ENCODE assay signal across 8 cellular contexts in the genomic region with DNA sequence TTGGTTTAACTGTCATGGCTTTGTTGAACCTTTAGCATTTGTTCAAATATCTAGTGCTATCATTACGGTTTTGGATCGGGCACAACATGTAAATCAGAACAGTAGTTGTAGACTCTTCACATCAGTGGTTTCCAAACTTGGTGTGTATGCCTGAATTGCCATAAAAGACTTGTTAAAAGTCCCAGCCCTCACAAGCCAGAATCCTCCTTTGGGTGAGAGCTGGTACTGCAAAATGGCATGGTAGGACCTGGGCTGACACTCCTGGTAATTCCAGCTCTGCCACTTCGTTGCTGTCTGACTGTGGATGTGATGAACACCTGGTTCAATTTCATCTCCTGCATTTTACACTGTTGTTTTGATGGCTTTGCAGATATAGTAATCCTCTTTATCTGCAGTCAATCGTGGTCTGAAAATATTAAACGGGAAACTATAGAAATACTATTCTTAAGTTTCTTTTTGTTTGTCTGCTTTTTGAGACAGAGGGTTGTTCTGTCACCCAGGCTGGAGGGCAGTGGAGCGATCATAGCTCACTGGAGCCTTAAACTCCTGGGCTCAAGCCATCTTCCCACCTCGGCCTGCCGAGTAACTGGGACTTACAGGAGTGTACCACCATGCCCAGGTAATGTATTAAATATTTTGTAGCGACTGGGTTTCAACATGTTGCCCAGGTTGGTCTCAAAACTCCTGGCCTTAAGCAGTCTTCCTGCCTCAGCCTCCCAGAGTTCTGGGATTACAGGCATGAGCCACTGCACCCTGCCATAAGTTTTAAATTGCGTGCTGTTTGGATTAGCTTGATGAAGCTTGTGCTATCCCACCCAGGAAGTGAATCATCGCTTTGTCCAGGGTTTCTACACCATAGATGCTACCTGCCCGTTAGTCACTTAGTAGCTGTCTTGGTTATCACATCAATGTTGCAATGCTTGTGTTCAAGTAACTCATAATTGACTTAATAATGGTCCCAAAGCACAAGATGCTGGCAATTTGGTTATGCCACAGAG.
DNase-seq lines count a peak whose midpoint lies in the region; TF ChIP-seq lines count a peak whose summit lies in the region.

No MANE protein-coding gene starts in this region.

- H2AK5ac ChIP-seq in H9 (ENCODE audit: insufficient read length, low read length): no peak overlapping the region

- no CpG with 5 or more reads among the region's 12 CpGs for WGBS in H9 (ENCODE audit: extremely low coverage, insufficient read length, low lambda C conversion rate)
- WGBS in mammary epithelial cell (ENCODE audit: low coverage, missing lambda C conversion rate): 33% methylated on average over 12 of the region's 12 CpGs

- H3K4me1 ChIP-seq in H9 (ENCODE audit: insufficient read depth, low read length) (no peaks in the 10 kb centered on the region; the same call in 1 of the 2 replicates), mammary epithelial cell (ENCODE audit: insufficient read depth, low read length) (peaks cover 37% of the 10 kb centered on the region), neutrophil (ENCODE audit: control insufficient read depth in 1 of 2, insufficient read depth in 1 of 2, low read depth in 1 of 2, low read length in 1 of 2) (peaks cover 91 to 95% of the 10 kb centered on the region in 2 experiments)

- H4K20me1 ChIP-seq in H9 (ENCODE audit: control insufficient read depth, insufficient read depth, insufficient read length): no peaks in the 10 kb centered on the region
- peaks cover 3% of the 10 kb centered on the region for H4K20me1 ChIP-seq in mammary epithelial cell (ENCODE audit: insufficient read depth, low read length)

- no peak overlapping the region for H3K14ac ChIP-seq in H9 (ENCODE audit: insufficient read depth, low read length)

- H3K27me3 ChIP-seq in H9 (ENCODE audit: insufficient read depth, low read length): no peaks in the 10 kb centered on the region
- H3K27me3 ChIP-seq in mammary epithelial cell (ENCODE audit: insufficient read depth, low read length): no peaks in the 10 kb centered on the region
- H3K27me3 ChIP-seq in neutrophil: no peaks in the 10 kb centered on the region

- H3K27ac Mint-ChIP-seq in Calu3 (ENCODE audit: unreplicated experiment) (no peak overlapping the region), H9 (no peak overlapping the region)

- H3K4me3 ChIP-seq in mammary epithelial cell (replicated peaks in 1 of 3; ENCODE audit: insufficient read depth in 1 of 3, low read depth in 2 of 3, low read length in 3 of 3): no peak overlapping the region
- no peak overlapping the region for H3K4me3 ChIP-seq in neutrophil (ENCODE audit: low read depth in 1 of 2, low read length in 1 of 2)

- no peaks in the 10 kb centered on the region for H3K9me3 ChIP-seq in H9 (ENCODE audit: control insufficient read depth, low read depth, low read length)
- H3K9me3 ChIP-seq in mammary epithelial cell (replicated peaks; ENCODE audit: insufficient read depth, low read length): no peaks in the 10 kb centered on the region
- no peaks in the 10 kb centered on the region for H3K9me3 ChIP-seq in neutrophil

- H3K4ac ChIP-seq in H9 (ENCODE audit: low read depth, low read length): no peak overlapping the region

- no peak overlapping the region for H4K91ac ChIP-seq in H9 (ENCODE audit: insufficient read length, low read depth, low read length)

- DNase-seq in Calu3 (peak; percentile 79), H9 (peak; percentile 51), RKO (ENCODE audit: low spot score) (peak; percentile 47), mammary epithelial cell (peak; percentile 96), NCI-H1105 treated with DMSO at 0.1 percent for 48 hours (lab: John Stamatoyannopoulos, UW) (no peak), NCI-H1092 (lab: John Stamatoyannopoulos, UW) (no peak), posterior vena cava (ENCODE audit: low spot score) (no peak)

- H2BK15ac ChIP-seq in H9 (ENCODE audit: low read depth, low read length): no peak overlapping the region

- H3K9me3 Mint-ChIP-seq in Calu3 (ENCODE audit: low read depth, unreplicated experiment) (no peaks in the 10 kb centered on the region), H9 (no peaks in the 10 kb centered on the region)

- H3K4me2 ChIP-seq in H9 (ENCODE audit: insufficient read depth, insufficient read length, low read length) (no peak overlapping the region), mammary epithelial cell (ENCODE audit: insufficient read depth, low read depth, low read length) (peak overlapping the region; percentile 61)

- no peak overlapping the region for H4K8ac ChIP-seq in H9 (replicated peaks; ENCODE audit: insufficient read length, low read depth, low read length)

- H3K36me3 Mint-ChIP-seq in Calu3 (ENCODE audit: insufficient read depth, unreplicated experiment) (peaks cover 22% of the 10 kb centered on the region), H9 (ENCODE audit: insufficient read depth in 1 of 3, low read depth in 3 of 3) (no peaks in the 10 kb centered on the region; a peak in 1 of 7 replicates)

- TF ChIP-seq CTCF in Calu3 (IDR thresholded peaks at IDR 0.05; ENCODE audit: unreplicated experiment) (peak; percentile 87), H9 (conservative IDR thresholded peaks at IDR 0.05) (peak; percentile 63), mammary epithelial cell (conservative IDR thresholded peaks at IDR 0.05 in 1 of 2, IDR thresholded peaks at IDR 0.05 in 1 of 2; ENCODE audit: extremely low read depth in 1 of 2, insufficient read depth in 1 of 2, low read depth in 1 of 2, low read length in 2 of 2) (peak; percentile 59 to 72), neutrophil (IDR thresholded peaks at IDR 0.05) (peak; percentile 21)

- H3K36me3 ChIP-seq in mammary epithelial cell (ENCODE audit: insufficient read depth, low read length) (no peaks in the 10 kb centered on the region), neutrophil (no peaks in the 10 kb centered on the region)

- H3T11ph ChIP-seq in H9 (ENCODE audit: low read length): no peak overlapping the region

- H3K4me3 Mint-ChIP-seq in Calu3 (ENCODE audit: low read depth, unreplicated experiment) (no peak overlapping the region), H9 (no peak overlapping the region)

- H3K79me2 ChIP-seq in H9 (ENCODE audit: insufficient read depth, low read length) (peaks cover 17% of the 10 kb centered on the region; the same call in 1 of the 2 replicates), mammary epithelial cell (ENCODE audit: insufficient read depth, low read length) (peaks cover 97% of the 10 kb centered on the region)

- dilution Hi-C loops in mammary epithelial cell (cut with HindIII; ENCODE audit: low sequenced_read_pairs): no loop called here

- CTCF ChIA-PET in Calu3 (lab: Charles Lee): interaction anchor here (0.5 to 4.3 kb wide), 8 partner anchors 10 to 160 kb away, joined by 3 to 31 read pairs (median 4); no protein-coding TSS in a partner anchor
- CTCF ChIA-PET in mammary epithelial cell (lab: Charles Lee; ENCODE audit: low non-redundant PET): interaction anchor here (0.5 to 1.1 kb wide), 4 partner anchors 107 to 1527 kb away, joined by 3 to 4 read pairs (median 3); no protein-coding TSS in a partner anchor

- H2BK20ac ChIP-seq in H9 (ENCODE audit: low read depth, low read length, poor library complexity, severe bottlenecking): no peak overlapping the region

- no peak overlapping the region for H3K23ac ChIP-seq in H9 (ENCODE audit: insufficient read length, low read depth, low read length)

- no peak overlapping the region for H2BK12ac ChIP-seq in H9 (ENCODE audit: insufficient read length, low read depth, low read length)

- H2AFZ ChIP-seq in H9 (ENCODE audit: low read length) (no peak overlapping the region), mammary epithelial cell (ENCODE audit: low read depth, low read length) (no peak overlapping the region)

- no peak overlapping the region for H2BK120ac ChIP-seq in H9 (ENCODE audit: low read depth, low read length, poor library complexity, severe bottlenecking)

- H3K56ac ChIP-seq in H9 (ENCODE audit: insufficient read length, low read depth, low read length): no peak overlapping the region

- BruUV-seq in Calu3 (replicated peaks; lab: Mats Ljungman, UMichigan) (no TSS peak), mammary epithelial cell (replicated peaks; lab: Mats Ljungman, UMichigan) (TSS peak; percentile 96)

- H3K27me3 Mint-ChIP-seq in Calu3 (ENCODE audit: unreplicated experiment): no peaks in the 10 kb centered on the region
- no peaks in the 10 kb centered on the region for H3K27me3 Mint-ChIP-seq in H9 (ENCODE audit: low read depth)

- intact Hi-C loops in Calu3 (cut with micrococcal nuclease; ENCODE audit: unreplicated experiment) (no loop called here), mammary epithelial cell (cut with micrococcal nuclease) (loop anchor here (2.0 kb wide), 1 partner anchor 107 kb away; no protein-coding TSS in a partner anchor), posterior vena cava (cut with DNase I) (loop anchor here in 1 of 2 donors (10.0 kb wide), 1 partner anchor 53 kb away; no protein-coding TSS in a partner anchor)

- H3K9ac ChIP-seq in H9 (ENCODE audit: extremely low read depth, insufficient read length, low read length) (no peak overlapping the region), mammary epithelial cell (ENCODE audit: insufficient read depth, low read length) (peak overlapping the region; percentile 17)

- H3K27ac ChIP-seq in H9 (ENCODE audit: insufficient read length, low read depth, low read length): no peak overlapping the region
- peak overlapping the region; percentile 88 for H3K27ac ChIP-seq in mammary epithelial cell (ENCODE audit: insufficient read depth, low read depth, low read length)
- H3K27ac ChIP-seq in neutrophil: peak overlapping the region; percentile 83

- no peak overlapping the region for H2BK5ac ChIP-seq in H9 (ENCODE audit: insufficient read length, low read length)

- H3K23me2 ChIP-seq in H9 (ENCODE audit: insufficient read length, low read depth, low read length, poor library complexity, severe bottlenecking): no peaks in the 10 kb centered on the region

- H3K18ac ChIP-seq in H9 (ENCODE audit: insufficient read length, low read depth, low read length): no peak overlapping the region

- peaks cover 55% of the 10 kb centered on the region for H3K4me1 Mint-ChIP-seq in Calu3 (ENCODE audit: low read depth, unreplicated experiment)
- H3K4me1 Mint-ChIP-seq in H9: peaks cover 42 to 46% of the 10 kb centered on the region in 2 experiments

- H4K5ac ChIP-seq in H9 (ENCODE audit: insufficient read length, low read depth, low read length): no peak overlapping the region

- H3K79me1 ChIP-seq in H9 (ENCODE audit: insufficient read depth, low read depth, low read length, poor library complexity, severe bottlenecking): peaks cover 15% of the 10 kb centered on the region

- in situ Hi-C loops in mammary epithelial cell (cut with MboI; ENCODE audit: low sequenced_read_pairs in 2 of 2): loop anchor here in 1 of 2 donors (10.0 kb wide), 1 partner anchor 103 kb away; no protein-coding TSS in a partner anchor

Comparison
In these comparisons a context has a peak if more than half of its experiments do, and no peak if none do; other contexts are left out.
1. DNase-seq: peak in Calu3 (single experiment), H9 (single experiment), RKO (single experiment) and mammary epithelial cell (single experiment); none in NCI-H1105 treated with DMSO at 0.1 percent for 48 hours (single experiment), NCI-H1092 (single experiment) and posterior vena cava (single experiment).
2. CTCF ChIP-seq: peak in every context shown above with its lines; median percentile 87 in Calu3; 66 in mammary epithelial cell; 63 in H9; 21 in neutrophil.